In the genomic region with DNA sequence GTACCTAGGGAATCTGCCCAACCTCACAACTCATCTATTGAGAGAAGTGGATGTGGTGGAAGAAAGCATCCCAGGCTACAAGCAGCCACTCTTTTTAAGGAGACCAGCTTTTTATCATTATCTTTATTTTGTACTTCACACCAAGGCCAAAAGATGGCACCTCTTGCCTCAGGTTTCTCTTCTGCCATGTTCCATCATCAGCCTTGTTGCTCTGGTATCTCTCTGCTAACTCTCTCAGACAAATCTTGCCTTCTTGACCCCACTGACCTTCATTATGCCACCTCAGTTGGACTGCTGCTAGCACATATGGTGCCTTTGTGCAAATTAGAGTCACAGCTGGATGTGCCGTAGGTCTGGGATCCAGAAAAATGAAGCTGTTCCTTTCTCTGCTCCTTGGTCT, we compare ENCODE assay signal across 1 cellular context.
TF ChIP-seq lines count a peak whose summit lies in the region.

No MANE protein-coding gene starts in this region.

TF ChIP-seq in SK-N-SH treated with all-trans-retinoic acid at 6 μM for 48 hours, 23 proteins besides CTCF, POLR2A, EP300 and RAD21 (continued from another document):
- TF ChIP-seq ZNF70 (CRISPR knock-in tag; IDR thresholded peaks at IDR 0.05) (no peak), SNAI2 (CRISPR knock-in tag; IDR thresholded peaks at IDR 0.05) (no peak), ARNTL (CRISPR knock-in tag; IDR thresholded peaks at IDR 0.05; ENCODE audit: borderline replicate concordance, low read depth) (no peak), ISL1 (CRISPR knock-in tag; IDR thresholded peaks at IDR 0.05) (no peak)
